8 cellular contexts compared by ENCODE assay signal in the genomic region with DNA sequence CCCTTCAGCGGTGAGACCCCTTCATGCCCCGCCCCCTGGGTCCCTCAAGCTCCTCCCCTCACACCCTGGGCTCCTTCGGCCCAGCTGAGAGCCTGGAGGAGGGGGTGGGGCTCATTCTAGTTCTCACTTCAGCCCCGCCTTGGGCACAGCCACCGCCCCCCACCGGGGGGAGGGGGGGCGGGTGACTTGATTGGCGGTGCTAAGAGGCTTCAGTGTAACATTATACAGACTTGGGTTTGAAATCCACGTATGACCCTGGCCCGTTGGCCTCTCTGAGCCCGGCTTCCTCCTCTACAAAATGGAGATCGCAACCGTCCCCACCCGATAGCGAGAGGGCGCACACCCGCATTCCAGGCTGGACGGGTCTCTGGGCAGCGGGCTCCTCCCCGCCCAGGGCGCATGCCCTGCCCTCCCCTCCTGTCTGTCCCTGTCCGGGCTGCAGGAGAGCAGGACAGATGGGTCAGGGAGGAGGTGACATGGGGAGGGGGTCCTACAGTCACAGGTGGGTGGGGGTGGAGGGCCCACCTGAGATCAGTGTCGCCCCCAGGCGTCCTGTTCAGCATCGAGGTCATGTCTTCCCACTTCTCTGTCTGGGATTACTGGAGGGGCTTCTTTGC. TPM values are rescaled to one million over a fixed set of nuclear protein-coding genes. Genes with fewer than 3 reads are reported as not detected.
DNase-seq lines count a peak whose midpoint lies in the region; ATAC-seq lines count a peak whose summit lies in the region.

No MANE protein-coding gene starts in this region.

- no peaks in the 10 kb centered on the region for H3K9me3 ChIP-seq in right cardiac atrium (ENCODE audit: control insufficient read depth, low read length)
- no peaks in the 10 kb centered on the region for H3K9me3 ChIP-seq in skeletal muscle satellite cell (replicated peaks; ENCODE audit: low read length)

- H3K9ac ChIP-seq in skeletal muscle satellite cell (ENCODE audit: low read depth, low read length): peak overlapping the region; percentile 73

- H3K27ac ChIP-seq in right cardiac atrium (ENCODE audit: low read length): no peak overlapping the region

- intact Hi-C loops in right cardiac atrium (cut with DNase I): no loop called here

- H3K27me3 ChIP-seq in right cardiac atrium (ENCODE audit: control insufficient read depth, insufficient read depth) (no peaks in the 10 kb centered on the region), skeletal muscle satellite cell (ENCODE audit: control insufficient read depth, insufficient read depth, low read length) (peaks cover 5% of the 10 kb centered on the region)

- WGBS in right cardiac atrium: 2% methylated on average over 25 of the region's 25 CpGs

- no peaks in the 10 kb centered on the region for H3K36me3 ChIP-seq in skeletal muscle satellite cell (ENCODE audit: insufficient read depth, low read length)

- DNase-seq in AG20443 (ENCODE audit: low spot score) (peak; percentile 61), NCI-H1105 treated with DMSO at 0.1 percent for 48 hours (lab: John Stamatoyannopoulos, UW) (peak; percentile 80), right cardiac atrium (peak; percentile 67 to 88 (median 86)), NCI-H524 treated with DMSO at 0.1 percent for 48 hours (lab: John Stamatoyannopoulos, UW) (no peak), SKM-1 treated with dmso at 0.1 percent for 144 hours (lab: John Stamatoyannopoulos, UW; ENCODE audit: unreplicated experiment) (no peak), middle frontal gyrus (ENCODE audit: extremely low spot score, low spot score) (no peak)
- DNase-seq in activated naive CD4-positive, alpha-beta T cell treated with Interleukin-2 at 50 U/mL for 16 hours: peak; percentile 11

- ATAC-seq in right cardiac atrium: peak; percentile 68 to 75

- no peaks in the 10 kb centered on the region for H3K4me1 ChIP-seq in right cardiac atrium (ENCODE audit: control insufficient read depth, insufficient read depth, low read length)
- H3K4me1 ChIP-seq in skeletal muscle satellite cell (ENCODE audit: control insufficient read depth, insufficient read depth, low read length): peaks cover 4% of the 10 kb centered on the region

- H3K4me3 ChIP-seq in right cardiac atrium (ENCODE audit: low read length): peak overlapping the region; percentile 1
- H3K4me3 ChIP-seq in skeletal muscle satellite cell (ENCODE audit: low read length): peak overlapping the region; percentile 64

- H3K4me2 ChIP-seq in skeletal muscle satellite cell (ENCODE audit: low read length): peak overlapping the region; percentile 86

RNA-seq across cellular contexts. Expression of a gene that starts 5.1 kb away (rescaled TPM):
- total RNA-seq in right cardiac atrium: 1 to 10 TPM; 1.9 to 4.7 (median 4.1) TPM
- polyA plus RNA-seq in right cardiac atrium: 3.4 TPM
- not detected in 2 replicates for total RNA-seq in skeletal muscle satellite cell (2012; rRNA removed)

RNA-seq across cellular contexts. Expression of a gene that starts 24.8 kb away (rescaled TPM):
- total RNA-seq in right cardiac atrium: 1 to 10 TPM; 2.6 to 6.1 (median 4.5) TPM
- polyA plus RNA-seq in right cardiac atrium: 11.5 TPM
- 0.51 TPM in 1 of 2 replicates, not detected in the other for total RNA-seq in skeletal muscle satellite cell (2012; rRNA removed)

RNA-seq across cellular contexts. Expression of a gene that starts 26.8 kb away (rescaled TPM):
- total RNA-seq in right cardiac atrium: under 1 TPM; 0.31 to 0.93 (median 0.64) TPM
- 0.52 TPM for polyA plus RNA-seq in right cardiac atrium
- total RNA-seq in skeletal muscle satellite cell (2012; rRNA removed): not detected in 2 replicates

RNA-seq across cellular contexts. Expression of a gene that starts 30.8 kb away (rescaled TPM):
- 1,000 to 10,000 TPM; 2,213 to 3,018 (median 2,419) TPM for total RNA-seq in right cardiac atrium
- polyA plus RNA-seq in right cardiac atrium: 3,985 TPM
- 0.51 and 5.9 TPM in 2 replicates for total RNA-seq in skeletal muscle satellite cell (2012; rRNA removed)

RNA-seq across cellular contexts. Expression of a gene that starts 44.6 kb away (rescaled TPM):
- total RNA-seq in right cardiac atrium: under 1 TPM in 3 of 4 donors, not detected in 1; 0.09 to 0.37 (median 0.14) TPM
- polyA plus RNA-seq in right cardiac atrium: 0.77 TPM
- total RNA-seq in skeletal muscle satellite cell (2012; rRNA removed): not detected in 2 replicates

Comparison
In these comparisons a context has a peak if more than half of its experiments do, and no peak if none do; other contexts are left out.
1. DNase-seq: peak in AG20443 (single experiment), NCI-H1105 treated with DMSO at 0.1 percent for 48 hours (single experiment), activated naive CD4-positive, alpha-beta T cell treated with Interleukin-2 at 50 U/mL for 16 hours (single experiment) and right cardiac atrium (3 of 3); none in NCI-H524 treated with DMSO at 0.1 percent for 48 hours (single experiment), SKM-1 treated with dmso at 0.1 percent for 144 hours (single experiment) and middle frontal gyrus (single experiment).